1 cellular context compared by ENCODE assay signal in the genomic region with DNA sequence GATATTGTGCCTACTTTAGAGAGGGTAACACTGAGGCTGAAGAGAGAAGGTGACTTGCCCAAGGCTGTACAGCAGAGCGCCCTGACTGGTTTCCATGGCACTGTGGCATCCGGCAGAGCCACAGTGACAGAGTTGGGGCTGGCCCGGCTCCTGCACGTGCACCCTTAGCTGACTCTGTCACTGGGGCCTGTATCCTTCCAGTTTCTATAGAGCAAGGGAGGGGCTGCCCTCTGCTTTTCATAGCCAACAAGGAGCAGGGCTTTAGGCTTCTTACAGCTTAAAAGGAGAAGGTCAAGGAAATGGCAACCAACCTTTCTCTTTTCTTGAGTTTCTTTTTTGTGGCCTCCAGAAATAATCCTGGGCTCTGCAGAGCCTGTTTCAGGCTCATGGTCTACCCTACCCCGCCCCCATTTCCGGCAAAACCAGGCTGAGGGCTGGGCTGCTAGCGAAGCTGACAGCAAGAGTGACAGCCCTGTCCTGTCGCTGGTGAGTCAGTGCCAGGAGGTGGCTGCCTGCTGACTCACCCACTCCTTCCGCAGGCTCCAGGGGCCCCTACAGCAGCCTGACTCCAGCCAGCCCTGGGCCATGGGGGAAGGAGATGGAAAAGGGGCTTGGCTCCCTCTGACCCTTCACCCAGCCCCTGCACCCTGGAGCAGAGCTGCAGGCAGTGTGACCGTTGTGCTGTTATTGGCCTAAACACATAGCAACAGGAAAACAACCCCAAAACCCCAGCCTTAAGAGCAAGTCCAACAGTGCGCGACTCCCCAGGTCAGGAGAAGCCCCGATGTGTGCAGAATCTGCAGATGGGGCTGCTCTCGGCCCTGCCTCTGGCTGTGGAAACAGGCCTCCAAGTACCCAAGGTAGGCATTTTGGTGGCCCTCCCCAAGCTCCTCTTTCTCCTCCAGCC.
TF ChIP-seq lines count a peak whose summit lies in the region.

No MANE protein-coding gene starts in this region.

TF ChIP-seq in K562, 482 proteins besides CTCF, POLR2A, EP300 and RAD21 (continued from another document):
- TF ChIP-seq, protein P1, sequence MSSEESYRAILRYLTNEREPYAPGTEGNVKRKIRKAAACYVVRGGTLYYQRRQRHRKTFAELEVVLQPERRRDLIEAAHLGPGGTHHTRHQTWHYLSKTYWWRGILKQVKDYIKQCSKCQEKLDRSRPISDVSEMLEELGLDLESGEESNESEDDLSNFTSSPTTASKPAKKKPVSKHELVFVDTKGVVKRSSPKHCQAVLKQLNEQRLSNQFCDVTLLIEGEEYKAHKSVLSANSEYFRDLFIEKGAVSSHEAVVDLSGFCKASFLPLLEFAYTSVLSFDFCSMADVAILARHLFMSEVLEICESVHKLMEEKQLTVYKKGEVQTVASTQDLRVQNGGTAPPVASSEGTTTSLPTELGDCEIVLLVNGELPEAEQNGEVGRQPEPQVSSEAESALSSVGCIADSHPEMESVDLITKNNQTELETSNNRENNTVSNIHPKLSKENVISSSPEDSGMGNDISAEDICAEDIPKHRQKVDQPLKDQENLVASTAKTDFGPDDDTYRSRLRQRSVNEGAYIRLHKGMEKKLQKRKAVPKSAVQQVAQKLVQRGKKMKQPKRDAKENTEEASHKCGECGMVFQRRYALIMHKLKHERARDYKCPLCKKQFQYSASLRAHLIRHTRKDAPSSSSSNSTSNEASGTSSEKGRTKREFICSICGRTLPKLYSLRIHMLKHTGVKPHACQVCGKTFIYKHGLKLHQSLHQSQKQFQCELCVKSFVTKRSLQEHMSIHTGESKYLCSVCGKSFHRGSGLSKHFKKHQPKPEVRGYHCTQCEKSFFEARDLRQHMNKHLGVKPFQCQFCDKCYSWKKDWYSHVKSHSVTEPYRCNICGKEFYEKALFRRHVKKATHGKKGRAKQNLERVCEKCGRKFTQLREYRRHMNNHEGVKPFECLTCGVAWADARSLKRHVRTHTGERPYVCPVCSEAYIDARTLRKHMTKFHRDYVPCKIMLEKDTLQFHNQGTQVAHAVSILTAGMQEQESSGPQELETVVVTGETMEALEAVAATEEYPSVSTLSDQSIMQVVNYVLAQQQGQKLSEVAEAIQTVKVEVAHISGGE (CRISPR knock-in tag; IDR thresholded peaks at IDR 0.05): peak in 1 of 3 experiments; percentile 26; a peak in 1 of 6 replicates
- TF ChIP-seq CBX1 (IDR thresholded peaks at IDR 0.05; ENCODE audit: low read depth): peak; percentile 76
- TF ChIP-seq NFIC (IDR thresholded peaks at IDR 0.05): peak; percentile 54
- TF ChIP-seq ZNF12 (CRISPR knock-in tag; IDR thresholded peaks at IDR 0.05): 0 out of 2 replicates have a peak, but pooled peaks have one; percentile 15
- TF ChIP-seq ZKSCAN1 (IDR thresholded peaks at IDR 0.05; ENCODE audit: low read depth, low read length): peak; percentile 61
- peak; percentile 14; the same call in 1 of the 2 replicates for TF ChIP-seq ESRRA (IDR thresholded peaks at IDR 0.05; ENCODE audit: borderline replicate concordance, low read depth)
- TF ChIP-seq RBM17 (IDR thresholded peaks at IDR 0.05; ENCODE audit: borderline replicate concordance, low read depth, low read length): no peak
- TF ChIP-seq FOS (IDR thresholded peaks at IDR 0.05; ENCODE audit: extremely low read depth, insufficient read length): peak; percentile 76
- TF ChIP-seq, protein P2, sequence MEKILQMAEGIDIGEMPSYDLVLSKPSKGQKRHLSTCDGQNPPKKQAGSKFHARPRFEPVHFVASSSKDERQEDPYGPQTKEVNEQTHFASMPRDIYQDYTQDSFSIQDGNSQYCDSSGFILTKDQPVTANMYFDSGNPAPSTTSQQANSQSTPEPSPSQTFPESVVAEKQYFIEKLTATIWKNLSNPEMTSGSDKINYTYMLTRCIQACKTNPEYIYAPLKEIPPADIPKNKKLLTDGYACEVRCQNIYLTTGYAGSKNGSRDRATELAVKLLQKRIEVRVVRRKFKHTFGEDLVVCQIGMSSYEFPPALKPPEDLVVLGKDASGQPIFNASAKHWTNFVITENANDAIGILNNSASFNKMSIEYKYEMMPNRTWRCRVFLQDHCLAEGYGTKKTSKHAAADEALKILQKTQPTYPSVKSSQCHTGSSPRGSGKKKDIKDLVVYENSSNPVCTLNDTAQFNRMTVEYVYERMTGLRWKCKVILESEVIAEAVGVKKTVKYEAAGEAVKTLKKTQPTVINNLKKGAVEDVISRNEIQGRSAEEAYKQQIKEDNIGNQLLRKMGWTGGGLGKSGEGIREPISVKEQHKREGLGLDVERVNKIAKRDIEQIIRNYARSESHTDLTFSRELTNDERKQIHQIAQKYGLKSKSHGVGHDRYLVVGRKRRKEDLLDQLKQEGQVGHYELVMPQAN (IDR thresholded peaks at IDR 0.05; ENCODE audit: borderline replicate concordance): peak; percentile 55; the same call in 1 of the 2 replicates
- TF ChIP-seq, protein P3, sequence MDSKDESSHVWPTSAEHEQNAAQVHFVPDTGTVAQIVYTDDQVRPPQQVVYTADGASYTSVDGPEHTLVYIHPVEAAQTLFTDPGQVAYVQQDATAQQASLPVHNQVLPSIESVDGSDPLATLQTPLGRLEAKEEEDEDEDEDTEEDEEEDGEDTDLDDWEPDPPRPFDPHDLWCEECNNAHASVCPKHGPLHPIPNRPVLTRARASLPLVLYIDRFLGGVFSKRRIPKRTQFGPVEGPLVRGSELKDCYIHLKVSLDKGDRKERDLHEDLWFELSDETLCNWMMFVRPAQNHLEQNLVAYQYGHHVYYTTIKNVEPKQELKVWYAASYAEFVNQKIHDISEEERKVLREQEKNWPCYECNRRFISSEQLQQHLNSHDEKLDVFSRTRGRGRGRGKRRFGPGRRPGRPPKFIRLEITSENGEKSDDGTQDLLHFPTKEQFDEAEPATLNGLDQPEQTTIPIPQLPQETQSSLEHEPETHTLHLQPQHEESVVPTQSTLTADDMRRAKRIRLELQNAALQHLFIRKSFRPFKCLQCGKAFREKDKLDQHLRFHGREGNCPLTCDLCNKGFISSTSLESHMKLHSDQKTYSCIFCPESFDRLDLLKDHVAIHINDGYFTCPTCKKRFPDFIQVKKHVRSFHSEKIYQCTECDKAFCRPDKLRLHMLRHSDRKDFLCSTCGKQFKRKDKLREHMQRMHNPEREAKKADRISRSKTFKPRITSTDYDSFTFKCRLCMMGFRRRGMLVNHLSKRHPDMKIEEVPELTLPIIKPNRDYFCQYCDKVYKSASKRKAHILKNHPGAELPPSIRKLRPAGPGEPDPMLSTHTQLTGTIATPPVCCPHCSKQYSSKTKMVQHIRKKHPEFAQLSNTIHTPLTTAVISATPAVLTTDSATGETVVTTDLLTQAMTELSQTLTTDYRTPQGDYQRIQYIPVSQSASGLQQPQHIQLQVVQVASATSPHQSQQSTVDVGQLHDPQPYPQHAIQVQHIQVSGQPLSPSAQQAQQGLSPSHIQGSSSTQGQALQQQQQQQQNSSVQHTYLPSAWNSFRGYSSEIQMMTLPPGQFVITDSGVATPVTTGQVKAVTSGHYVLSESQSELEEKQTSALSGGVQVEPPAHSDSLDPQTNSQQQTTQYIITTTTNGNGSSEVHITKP (IDR thresholded peaks at IDR 0.05; ENCODE audit: partially characterized antibody): peak; percentile 13
- TF ChIP-seq NR4A1 (CRISPR knock-in tag; IDR thresholded peaks at IDR 0.05): peak; percentile 24; the same call in 1 of the 2 replicates
- TF ChIP-seq NR4A1 (tag; IDR thresholded peaks at IDR 0.05): peak; percentile 47
- TF ChIP-seq, protein P4, sequence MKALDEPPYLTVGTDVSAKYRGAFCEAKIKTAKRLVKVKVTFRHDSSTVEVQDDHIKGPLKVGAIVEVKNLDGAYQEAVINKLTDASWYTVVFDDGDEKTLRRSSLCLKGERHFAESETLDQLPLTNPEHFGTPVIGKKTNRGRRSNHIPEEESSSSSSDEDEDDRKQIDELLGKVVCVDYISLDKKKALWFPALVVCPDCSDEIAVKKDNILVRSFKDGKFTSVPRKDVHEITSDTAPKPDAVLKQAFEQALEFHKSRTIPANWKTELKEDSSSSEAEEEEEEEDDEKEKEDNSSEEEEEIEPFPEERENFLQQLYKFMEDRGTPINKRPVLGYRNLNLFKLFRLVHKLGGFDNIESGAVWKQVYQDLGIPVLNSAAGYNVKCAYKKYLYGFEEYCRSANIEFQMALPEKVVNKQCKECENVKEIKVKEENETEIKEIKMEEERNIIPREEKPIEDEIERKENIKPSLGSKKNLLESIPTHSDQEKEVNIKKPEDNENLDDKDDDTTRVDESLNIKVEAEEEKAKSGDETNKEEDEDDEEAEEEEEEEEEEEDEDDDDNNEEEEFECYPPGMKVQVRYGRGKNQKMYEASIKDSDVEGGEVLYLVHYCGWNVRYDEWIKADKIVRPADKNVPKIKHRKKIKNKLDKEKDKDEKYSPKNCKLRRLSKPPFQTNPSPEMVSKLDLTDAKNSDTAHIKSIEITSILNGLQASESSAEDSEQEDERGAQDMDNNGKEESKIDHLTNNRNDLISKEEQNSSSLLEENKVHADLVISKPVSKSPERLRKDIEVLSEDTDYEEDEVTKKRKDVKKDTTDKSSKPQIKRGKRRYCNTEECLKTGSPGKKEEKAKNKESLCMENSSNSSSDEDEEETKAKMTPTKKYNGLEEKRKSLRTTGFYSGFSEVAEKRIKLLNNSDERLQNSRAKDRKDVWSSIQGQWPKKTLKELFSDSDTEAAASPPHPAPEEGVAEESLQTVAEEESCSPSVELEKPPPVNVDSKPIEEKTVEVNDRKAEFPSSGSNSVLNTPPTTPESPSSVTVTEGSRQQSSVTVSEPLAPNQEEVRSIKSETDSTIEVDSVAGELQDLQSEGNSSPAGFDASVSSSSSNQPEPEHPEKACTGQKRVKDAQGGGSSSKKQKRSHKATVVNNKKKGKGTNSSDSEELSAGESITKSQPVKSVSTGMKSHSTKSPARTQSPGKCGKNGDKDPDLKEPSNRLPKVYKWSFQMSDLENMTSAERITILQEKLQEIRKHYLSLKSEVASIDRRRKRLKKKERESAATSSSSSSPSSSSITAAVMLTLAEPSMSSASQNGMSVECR (CRISPR knock-in tag; IDR thresholded peaks at IDR 0.05): peak; percentile 38
- peak; percentile 81 to 89; a peak in 3 of 4 replicates for TF ChIP-seq MAZ (CRISPR knock-in tag; conservative IDR thresholded peaks at IDR 0.05 in 1 of 2, IDR thresholded peaks at IDR 0.05 in 1 of 2)
- peak; percentile 87 for TF ChIP-seq GABPA (tag; conservative IDR thresholded peaks at IDR 0.05; ENCODE audit: low read depth)
- TF ChIP-seq ZBTB17 (CRISPR knock-in tag; IDR thresholded peaks at IDR 0.05): peak; percentile 44; the same call in 1 of the 2 replicates
- TF ChIP-seq FOXK1 (CRISPR knock-in tag; IDR thresholded peaks at IDR 0.05; ENCODE audit: borderline replicate concordance): no peak
- no peak for TF ChIP-seq CHCHD3 (CRISPR knock-in tag; IDR thresholded peaks at IDR 0.05)
- TF ChIP-seq HNRNPUL1 (IDR thresholded peaks at IDR 0.05; ENCODE audit: low read length): no peak
- no peak for TF ChIP-seq PHB (CRISPR knock-in tag; IDR thresholded peaks at IDR 0.05)
- 0 out of 2 replicates have a peak, but pooled peaks have one; percentile 7 for TF ChIP-seq NCOA1 (IDR thresholded peaks at IDR 0.05; ENCODE audit: low read depth)
- TF ChIP-seq SMAD4 (CRISPR knock-in tag; conservative IDR thresholded peaks at IDR 0.05): peak; percentile 85
- 0 out of 2 replicates have a peak, but pooled peaks have one; percentile 22 for TF ChIP-seq SMC3 (conservative IDR thresholded peaks at IDR 0.05; ENCODE audit: insufficient read depth, low read depth, low read length)
- no peak for TF ChIP-seq NFXL1 (CRISPR knock-in tag; IDR thresholded peaks at IDR 0.05)
- peak; percentile 95 for TF ChIP-seq BHLHE40 (IDR thresholded peaks at IDR 0.05; ENCODE audit: low read length)
- peak; percentile 49; the same call in 1 of the 2 replicates for TF ChIP-seq KLF1 (tag; IDR thresholded peaks at IDR 0.05)
- TF ChIP-seq YY1 (IDR thresholded peaks at IDR 0.05; ENCODE audit: borderline replicate concordance in 1 of 3, control insufficient read depth in 1 of 3, extremely low read depth in 1 of 3, insufficient read depth in 3 of 3, insufficient read length in 1 of 3, insufficient replicate concordance in 2 of 3, low read depth in 1 of 3, low read length in 2 of 3): peak in 2 of 3 experiments; percentile 52 to 58
- no peak for TF ChIP-seq ZNF224 (CRISPR knock-in tag; IDR thresholded peaks at IDR 0.05)
- peak; percentile 94 for TF ChIP-seq SMARCE1 (IDR thresholded peaks at IDR 0.05)
- TF ChIP-seq TEAD1 (CRISPR knock-in tag; IDR thresholded peaks at IDR 0.05): peak in 1 of 2 experiments; percentile 68; a peak in 1 of 4 replicates
